14 cellular contexts compared by ENCODE assay signal in the genomic region with DNA sequence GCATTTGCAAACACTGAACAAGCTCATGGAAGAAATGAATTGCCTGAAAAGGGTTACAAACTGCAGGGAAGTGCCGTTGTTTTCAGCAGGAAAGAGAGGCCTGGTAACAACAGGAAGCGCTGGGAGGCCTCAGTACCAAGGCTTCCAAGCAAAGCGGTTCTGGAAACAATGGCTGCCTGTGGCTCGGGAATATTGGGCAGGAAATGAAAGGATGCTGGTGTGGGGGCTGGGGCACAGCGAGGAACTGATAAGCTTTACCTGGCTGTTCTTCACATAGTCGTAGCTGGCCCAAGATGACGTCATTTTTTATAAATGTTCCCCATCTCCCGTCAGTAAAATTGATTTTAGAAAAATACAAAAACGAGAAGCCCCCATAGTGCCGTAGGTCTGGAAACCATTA. TPM values are rescaled to one million over a fixed set of nuclear protein-coding genes. Genes with fewer than 3 reads are reported as not detected.
A peak's percentile ranks its signal among the peaks of the same experiment; 100 is the strongest.
DNase-seq lines count a peak whose midpoint lies in the region; ATAC-seq and TF ChIP-seq lines count a peak whose summit lies in the region.
"Had no signal": no experiment of that assay in that cellular context is flagged by ENCODE, and none has a peak within 500 bp of the region (broad histone marks: within the 10 kb centered on the region; RNA-seq: fewer than 3 reads in every experiment).

No MANE protein-coding gene starts in this region.

- DNase-seq in GM23338 (ENCODE audit: low spot score) = peak; percentile 89
- peak; percentile 34 for DNase-seq in choroid plexus epithelial cell (ENCODE audit: low read depth)
- peak; percentile 66 for DNase-seq in pulmonary artery endothelial cell (ENCODE audit: low read depth, low spot score)
- DNase-seq in NCI-H2227 treated with DMSO at 0.1 percent for 48 hours (lab: John Stamatoyannopoulos, UW) = no peak
- DNase-seq in HT-29 (ENCODE audit: low spot score) = no peak
- DNase-seq in MV-4-11 (lab: John Stamatoyannopoulos, UW) = no peak
- DNase-seq: amygdala; mucosa of descending colon; NCI-H1417 treated with DMSO at 0.1 percent for 48 hours; stimulated activated CD4-positive, alpha-beta T cell treated with anti-CD3 and anti-CD28 coated beads, Interleukin-12 subunit alpha, Interleukin-12 subunit beta, amount 100 ng/mL, for 4 hours had no signal

- peaks cover 15% of the 10 kb centered on the region for H3K9me3 Mint-ChIP-seq in GM23338
- H3K9me3 Mint-ChIP-seq: CD14-positive monocyte had no signal

- H3K4me1 ChIP-seq in GM23338 (ENCODE audit: insufficient read depth) (peaks cover 59% of the 10 kb centered on the region), iPS-18a (ENCODE audit: control insufficient read depth, low read depth, low read length) (peaks cover 54% of the 10 kb centered on the region)

- H4K20me1 ChIP-seq in GM23338 (replicated peaks; ENCODE audit: insufficient read depth) = no peaks in the 10 kb centered on the region

- no peaks in the 10 kb centered on the region for H3K9me3 ChIP-seq in iPS-18a (ENCODE audit: control insufficient read depth, low read depth, low read length)
- H3K9me3 ChIP-seq: mucosa of descending colon had no signal

- H3K9ac ChIP-seq in iPS-18a (ENCODE audit: low read length) = peak overlapping the region; percentile 64

- H3K27me3 ChIP-seq in GM23338 (ENCODE audit: insufficient read depth) (no peaks in the 10 kb centered on the region), iPS-18a (ENCODE audit: control insufficient read depth, insufficient read depth, low read length) (peaks cover 5% of the 10 kb centered on the region)

- peaks cover 15% of the 10 kb centered on the region for H3K36me3 Mint-ChIP-seq in GM23338 (ENCODE audit: low read depth)

- peak overlapping the region; percentile 95 for H3K27ac Mint-ChIP-seq in GM23338

- peaks cover 3% of the 10 kb centered on the region for H3K27me3 Mint-ChIP-seq in GM23338 (ENCODE audit: insufficient read depth, low read depth, poor library complexity)

- no peak overlapping the region for H2AFZ ChIP-seq in GM23338

- H3K36me3 ChIP-seq in GM23338 (ENCODE audit: insufficient read depth) (no peaks in the 10 kb centered on the region), iPS-18a (ENCODE audit: control insufficient read depth, low read depth, low read length) (no peaks in the 10 kb centered on the region)

- H3K9me2 ChIP-seq in GM23338 (ENCODE audit: insufficient read depth) = no peaks in the 10 kb centered on the region; the same call in 1 of the 2 replicates

- peak overlapping the region; percentile 29 for H3K4me3 ChIP-seq in GM23338
- H3K4me3 ChIP-seq in choroid plexus epithelial cell (ENCODE audit: low read depth, low read length) = no peak overlapping the region
- H3K4me3 ChIP-seq in iPS-18a (ENCODE audit: low read length) = peak overlapping the region; percentile 50
- H3K4me3 ChIP-seq: mucosa of descending colon had no signal

- H3K4me2 ChIP-seq in GM23338 = peak overlapping the region; percentile 63

- H3K4me1 Mint-ChIP-seq in GM23338 = peaks cover 71% of the 10 kb centered on the region

- 0 out of 4 replicates have a peak, but pooled peaks of 1 of the 2 experiments have one; percentile 2 for TF ChIP-seq CTCF in GM23338 (conservative IDR thresholded peaks at IDR 0.05; ENCODE audit: low read depth in 2 of 2)
- no peak for TF ChIP-seq CTCF in choroid plexus epithelial cell (conservative IDR thresholded peaks at IDR 0.05; ENCODE audit: low read depth, low read length)

- peak overlapping the region; percentile 63 for H3K4me3 Mint-ChIP-seq in GM23338
- H3K4me3 Mint-ChIP-seq: CD14-positive monocyte had no signal

- no peaks in the 10 kb centered on the region; the same call in 1 of the 2 replicates for H3F3A ChIP-seq in GM23338 (replicated peaks; ENCODE audit: low read depth)

- H3K79me2 ChIP-seq in GM23338 (replicated peaks; ENCODE audit: insufficient read depth) = no peaks in the 10 kb centered on the region

- ATAC-seq in GM23338 = peak; percentile 81
- ATAC-seq in GM19324 (IDR thresholded peaks at IDR 0.05; ENCODE audit: low FRiP score, unreplicated experiment) = no peak
- ATAC-seq: mucosa of descending colon had no signal

- H3K27ac ChIP-seq in GM23338 (ENCODE audit: low read depth) (peak overlapping the region; percentile 98), iPS-18a (ENCODE audit: low read length) (peak overlapping the region; percentile 84)
- H3K27ac ChIP-seq: HL-60 had no signal

TF ChIP-seq in GM23338, 12 proteins besides CTCF, POLR2A, EP300 and RAD21 (continues in another document):
- TF ChIP-seq ZNF462 (CRISPR knock-in tag; IDR thresholded peaks at IDR 0.05) = no peak; the same call in 1 of the 2 replicates
- TF ChIP-seq POLR2AphosphoS5 (IDR thresholded peaks at IDR 0.05; ENCODE audit: low read depth) = peak; percentile 22; the same call in 1 of the 2 replicates
- TF ChIP-seq CREB1 (CRISPR knock-in tag; IDR thresholded peaks at IDR 0.05; ENCODE audit: low read depth) = peak; percentile 90
- no peak for TF ChIP-seq EZH2phosphoT487 (IDR thresholded peaks at IDR 0.05; ENCODE audit: unreplicated experiment)
- peak; percentile 72 for TF ChIP-seq NANOG (IDR thresholded peaks at IDR 0.05; ENCODE audit: borderline replicate concordance)
- 0 out of 2 replicates have a peak, but pooled peaks have one; percentile 15 for TF ChIP-seq ZNF114 (CRISPR knock-in tag; IDR thresholded peaks at IDR 0.05)
- peak; percentile 89 for TF ChIP-seq ETS1 (IDR thresholded peaks at IDR 0.05)
- no peak for TF ChIP-seq ZNF331 (CRISPR knock-in tag; IDR thresholded peaks at IDR 0.05; ENCODE audit: low read depth)

RNA-seq across cellular contexts. Expression of gene ARHGAP31, which starts 55.9 kb away (rescaled TPM):
- 4.2 and 4.3 TPM in 2 replicates for total RNA-seq in GM23338 (2014; rRNA removed; shearing (Covaris generic))
- polyA plus RNA-seq in GM23338 (2016; fragmentation: Nextera tagmentation; extraction: Ambion mirVana) = 0.61 and 1.2 TPM in 2 replicates
- total RNA-seq in pulmonary artery endothelial cell = 24.0 and 26.0 TPM in 2 replicates
- 0.03 TPM in 2 replicates for total RNA-seq in HT-29 (2014; rRNA removed; shearing (Covaris generic))

Comparison
In these comparisons a context has a peak if more than half of its experiments do, and no peak if none do; other contexts are left out.
1. DNase-seq: peak in GM23338 (single experiment), choroid plexus epithelial cell (single experiment) and pulmonary artery endothelial cell (single experiment); none in NCI-H2227 treated with DMSO at 0.1 percent for 48 hours (single experiment), HT-29 (single experiment) and MV-4-11 (single experiment).